Comparison of ENCODE assay signal across 10 cellular contexts in genomic region chr2:236562434-236562833, GRCh38. TPM values are rescaled to one million over a fixed set of nuclear protein-coding genes. Genes with fewer than 3 reads are reported as not detected.
DNase-seq lines count a peak whose midpoint lies in the region; ATAC-seq and TF ChIP-seq lines count a peak whose summit lies in the region.
"Had no signal": no experiment of that assay in that cellular context is flagged by ENCODE, and none has a peak within 500 bp of the region (broad histone marks: within the 10 kb centered on the region; RNA-seq: fewer than 3 reads in every experiment).

No MANE protein-coding gene starts in this region.

- no peak overlapping the region for H3K4me3 Mint-ChIP-seq in HFFc6
- no peak overlapping the region for H3K4me3 Mint-ChIP-seq in activated CD4-positive, alpha-beta memory T cell treated with anti-CD3 and anti-CD28 coated beads for 36 hours

- H3K4me1 Mint-ChIP-seq in HFFc6 (ENCODE audit: low read depth) = no peaks in the 10 kb centered on the region
- H3K4me1 Mint-ChIP-seq in activated CD4-positive, alpha-beta memory T cell treated with anti-CD3 and anti-CD28 coated beads for 36 hours (ENCODE audit: low read depth) = peaks cover 23% of the 10 kb centered on the region

- peaks cover 19% of the 10 kb centered on the region; the same call in 1 of the 2 replicates for H3K27me3 Mint-ChIP-seq in HFFc6 (ENCODE audit: insufficient read depth)
- H3K27me3 Mint-ChIP-seq in activated CD4-positive, alpha-beta memory T cell treated with anti-CD3 and anti-CD28 coated beads for 36 hours = no peaks in the 10 kb centered on the region

- H3K36me3 ChIP-seq in A673 (ENCODE audit: insufficient read depth, low read length, poor library complexity, severe bottlenecking) (no peaks in the 10 kb centered on the region), breast epithelium (no peaks in the 10 kb centered on the region), lung (ENCODE audit: control insufficient read depth in 2 of 2, insufficient read depth in 2 of 2, low read length in 2 of 2) (no peaks in the 10 kb centered on the region)

- CTCF ChIA-PET in A673 (lab: Charles Lee) = no interaction called here
- CTCF ChIA-PET in activated CD4-positive, alpha-beta memory T cell treated with anti-CD3 and anti-CD28 coated beads for 36 hours (lab: Charles Lee) = interaction anchor here (1.2 kb wide), 1 partner anchor 50 kb away, joined by 4 read pairs; no protein-coding TSS in a partner anchor

- H3K9me3 Mint-ChIP-seq in HFFc6 = peaks cover 3% of the 10 kb centered on the region; the same call in 1 of the 2 replicates
- no peaks in the 10 kb centered on the region for H3K9me3 Mint-ChIP-seq in activated CD4-positive, alpha-beta memory T cell treated with anti-CD3 and anti-CD28 coated beads for 36 hours

- H3K9me3 ChIP-seq in A673 (ENCODE audit: low read depth, low read length, poor library complexity, severe bottlenecking) (no peaks in the 10 kb centered on the region), breast epithelium (no peaks in the 10 kb centered on the region), lung (ENCODE audit: control insufficient read depth in 2 of 2, insufficient read depth in 1 of 2, low read length in 1 of 2) (no peaks in the 10 kb centered on the region)

- H3K36me3 Mint-ChIP-seq in HFFc6 (ENCODE audit: low read depth) = no peaks in the 10 kb centered on the region
- peaks cover 6% of the 10 kb centered on the region for H3K36me3 Mint-ChIP-seq in activated CD4-positive, alpha-beta memory T cell treated with anti-CD3 and anti-CD28 coated beads for 36 hours

- TF ChIP-seq CTCF in A673 (conservative IDR thresholded peaks at IDR 0.05; ENCODE audit: low read depth, low read length) = peak; percentile 57
- peak; percentile 76 for TF ChIP-seq CTCF in HFFc6 (IDR thresholded peaks at IDR 0.05)
- TF ChIP-seq CTCF in breast epithelium (IDR thresholded peaks at IDR 0.05) = peak in 2 of 3 donors; percentile 38 to 80
- TF ChIP-seq CTCF in lung (IDR thresholded peaks at IDR 0.05; ENCODE audit: control extremely low read depth, extremely low read depth) = peak; percentile 16

- POLR2A ChIA-PET in A673 (lab: Charles Lee; ENCODE audit: low non-redundant PET) = no interaction called here
- POLR2A ChIA-PET in activated CD4-positive, alpha-beta memory T cell treated with anti-CD3 and anti-CD28 coated beads for 36 hours (lab: Charles Lee) = no interaction called here

- intact Hi-C loops in A673 (cut with micrococcal nuclease; ENCODE audit: unreplicated experiment) (no loop called here), breast epithelium (cut with DNase I; ENCODE audit: low total_unique reads) (no loop called here), head of caudate nucleus (cut with DNase I) (no loop called here)
- intact Hi-C loops in activated CD4-positive, alpha-beta memory T cell treated with anti-CD3 and anti-CD28 coated beads for 36 hours (cut with micrococcal nuclease) = no loop called here

- H3K4me1 ChIP-seq in A673 (ENCODE audit: insufficient read depth, low read length, poor library complexity, severe bottlenecking) (peaks cover 5% of the 10 kb centered on the region), breast epithelium (peaks cover 0 to 5% of the 10 kb centered on the region in 2 donors), lung (ENCODE audit: control insufficient read depth in 2 of 2, insufficient read depth in 2 of 2, low read length in 2 of 2) (peaks cover 0 to 2% of the 10 kb centered on the region in 2 donors)

- BruUV-seq in A673 (replicated peaks; lab: Mats Ljungman, UMichigan) = no TSS peak

- ATAC-seq in lung (ENCODE audit: insufficient read depth, low FRiP score) = no peak

- WGBS in lung, 2 donors = 84% methylated on average over 5 of the region's 5 CpGs

- TF ChIP-seq POLR2A in breast epithelium (IDR thresholded peaks at IDR 0.05) = no peak

- H3K27ac ChIP-seq in A673 (ENCODE audit: low read depth, low read length, poor library complexity, severe bottlenecking) (no peak overlapping the region), breast epithelium (no peak overlapping the region), lung (ENCODE audit: low read depth in 1 of 2, low read length in 1 of 2) (no peak overlapping the region)

- peak; percentile 25 for DNase-seq in A673 (ENCODE audit: low spot score)
- DNase-seq in HFFc6 = no peak
- no peak for DNase-seq in breast epithelium (ENCODE audit: low spot score in 2 of 2)
- DNase-seq in lung (ENCODE audit: low spot score) = no peak
- no peak for DNase-seq in head of caudate nucleus
- no peak for DNase-seq in T-helper 1 cell
- no peak for DNase-seq in medulla oblongata (ENCODE audit: extremely low spot score)
- no peak for DNase-seq in activated CD4-positive, alpha-beta memory T cell treated with anti-CD3 and anti-CD28 coated beads for 36 hours
- DNase-seq: DMS79, NCI-H69 had no signal

- no peak overlapping the region for H3K27ac Mint-ChIP-seq in HFFc6
- H3K27ac Mint-ChIP-seq in activated CD4-positive, alpha-beta memory T cell treated with anti-CD3 and anti-CD28 coated beads for 36 hours = no peak overlapping the region

- H3K27me3 ChIP-seq in A673 (replicated peaks; ENCODE audit: insufficient read depth, low read depth, low read length, poor library complexity) = peaks cover 17% of the 10 kb centered on the region
- H3K27me3 ChIP-seq in breast epithelium = no peaks in the 10 kb centered on the region
- no peaks in the 10 kb centered on the region for H3K27me3 ChIP-seq in lung (ENCODE audit: control insufficient read depth, insufficient read depth)

- H3K4me3 ChIP-seq in A673 (ENCODE audit: low read depth, low read length, poor library complexity, severe bottlenecking) (no peak overlapping the region), breast epithelium (no peak overlapping the region), lung (no peak overlapping the region)

RNA-seq across cellular contexts. Expression of gene ACKR3, which starts 7.2 kb away (rescaled TPM):
- total RNA-seq in A673 (2021) = 0.31 and 0.52 TPM in 2 replicates
- total RNA-seq in HFFc6 (2021; fragmentation: NEBNext Ultra II Directional; extraction: Animal tissue kit (Norgen Biotek cat#: 25700)) = under 1 TPM in 1 of 6 experiments, not detected in 5; 0.12 TPM
- 10 to 100 TPM; 15.1 to 39.4 (median 23.6) TPM for total RNA-seq in breast epithelium
- 10 to 100 TPM; 12.9 to 15.8 TPM for total RNA-seq in lung
- polyA plus RNA-seq in lung = 10 to 100 TPM in 1 of 2 donors, 1 to 10 TPM in 1; 6.8 to 30.2 TPM
- 1 to 10 TPM; 1.2 TPM for total RNA-seq in activated CD4-positive, alpha-beta memory T cell treated with anti-CD3 and anti-CD28 coated beads for 36 hours

Comparison
In these comparisons a context has a peak if more than half of its experiments do, and no peak if none do; other contexts are left out.
1. CTCF ChIP-seq: peak in every context shown above with its lines; median percentile 76 in HFFc6; 59 in breast epithelium; 57 in A673; 16 in lung.